ENCODE assay signal across 12 cellular contexts in the genomic region with DNA sequence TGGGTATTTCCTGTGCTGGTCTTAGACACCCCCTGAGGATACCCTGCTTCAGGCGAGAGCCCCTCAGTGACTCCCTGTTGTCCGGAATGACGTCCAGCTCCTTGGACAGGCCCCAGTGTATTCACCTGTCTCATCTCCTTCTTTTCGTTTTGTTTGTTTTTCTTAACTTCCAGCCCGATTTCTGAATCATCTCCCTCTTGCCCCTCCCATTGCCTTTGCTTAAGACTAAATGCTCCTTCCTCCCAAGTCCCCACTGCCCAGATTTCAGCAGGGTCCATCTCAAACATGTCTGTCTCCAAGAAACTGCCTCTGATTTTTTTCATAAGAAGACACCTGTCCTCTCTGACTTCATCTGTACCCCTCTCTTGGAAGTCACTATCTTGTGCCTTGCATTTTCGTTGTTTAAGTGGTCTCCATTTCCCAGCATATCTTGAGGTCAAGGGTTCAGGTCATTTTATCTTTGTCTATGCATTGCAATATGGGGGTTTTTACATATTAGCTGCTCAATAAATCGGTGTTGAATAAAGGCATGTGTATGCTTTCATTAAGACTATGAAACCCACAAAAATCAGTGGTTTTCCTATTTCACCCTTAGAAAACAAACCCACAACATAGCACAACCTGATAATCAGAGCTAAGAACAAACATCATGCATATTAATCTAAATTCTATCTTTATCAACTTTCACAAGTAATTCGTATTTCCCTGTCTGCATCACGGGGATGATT. TPM values are rescaled to one million over a fixed set of nuclear protein-coding genes. Genes with fewer than 3 reads are reported as not detected.
A peak's percentile ranks its signal among the peaks of the same experiment; 100 is the strongest.
DNase-seq lines count a peak whose midpoint lies in the region; ATAC-seq and TF ChIP-seq lines count a peak whose summit lies in the region.
"Had no signal": no experiment of that assay in that cellular context is flagged by ENCODE, and none has a peak within 500 bp of the region (broad histone marks: within the 10 kb centered on the region; RNA-seq: fewer than 3 reads in every experiment).

No MANE protein-coding gene starts in this region.

- H3K27ac ChIP-seq in spleen (no peak overlapping the region), adrenal gland (no peak overlapping the region)
- H3K27ac ChIP-seq: A549, neutrophil had no signal

- CTCF ChIA-PET in activated naive CD4-positive, alpha-beta T cell treated with anti-CD3 and anti-CD28 coated beads, Interleukin-2, amount 10 ng/mL, durations not matched to agents 7 days and 5 days (lab: Charles Lee), result interaction anchor here (1.4 kb wide), 1 partner anchor 13 kb away, joined by 4 read pairs; no protein-coding TSS in a partner anchor

- DNase-seq in activated naive CD4-positive, alpha-beta T cell treated with anti-CD3 and anti-CD28 coated beads, Interleukin-2, amount 10 ng/mL, durations not matched to agents 7 days and 5 days, result no peak
- DNase-seq in stimulated activated naive B cell treated with anti-CD40 and anti-IgM and Interleukin-4, amounts not matched to agents 10 μg/mL and 1 μg/mL and 100 μg/mL, for 72 hours, result no peak
- DNase-seq in GM19240 (ENCODE audit: insufficient read length, low spot score) (no peak), spleen (no peak), adrenal gland (no peak)
- DNase-seq: activated naive CD4-positive, alpha-beta T cell treated with Interleukin-2 at 50 U/mL for 16 hours; effector CD4-positive, alpha-beta T cell had no signal

- peak; percentile 45 for ATAC-seq in HG02798 (IDR thresholded peaks at IDR 0.05; ENCODE audit: poor library complexity, unreplicated experiment)
- ATAC-seq in stimulated activated naive B cell treated with anti-CD40 and anti-IgM and Interleukin-4, amounts not matched to agents 10 μg/mL and 1 μg/mL and 100 μg/mL, for 72 hours (replicated peaks), result peak; percentile 48 to 67
- ATAC-seq: A549 had no signal

- H3K36me3 ChIP-seq in Loucy (ENCODE audit: insufficient read depth, low read length), result no peaks in the 10 kb centered on the region
- H3K36me3 ChIP-seq in spleen, result no peaks in the 10 kb centered on the region
- no peaks in the 10 kb centered on the region for H3K36me3 ChIP-seq in adrenal gland (replicated peaks in 1 of 2)
- H3K36me3 ChIP-seq: neutrophil had no signal

- no peak overlapping the region for H3K9ac ChIP-seq in Loucy (ENCODE audit: low read depth, low read length, poor library complexity, severe bottlenecking)

- H3K27me3 Mint-ChIP-seq in activated naive CD4-positive, alpha-beta T cell treated with anti-CD3 and anti-CD28 coated beads, Interleukin-2, amount 50 U/mL, for 24 hours, result peaks cover 19% of the 10 kb centered on the region
- peaks cover 71% of the 10 kb centered on the region for H3K27me3 Mint-ChIP-seq in activated naive CD4-positive, alpha-beta T cell treated with anti-CD3 and anti-CD28 coated beads, Interleukin-2, amount 10 ng/mL, durations not matched to agents 7 days and 5 days
- H3K27me3 Mint-ChIP-seq in stimulated activated naive B cell treated with anti-CD40 and anti-IgM and Interleukin-4, amounts not matched to agents 10 μg/mL and 1 μg/mL and 100 μg/mL, for 72 hours, result peaks cover 46 to 59% of the 10 kb centered on the region in 2 donors

- H3K27ac Mint-ChIP-seq in activated naive CD4-positive, alpha-beta T cell treated with anti-CD3 and anti-CD28 coated beads, Interleukin-2, amount 50 U/mL, for 24 hours, result peak overlapping the region; percentile 7
- H3K27ac Mint-ChIP-seq in activated naive CD4-positive, alpha-beta T cell treated with anti-CD3 and anti-CD28 coated beads, Interleukin-2, amount 10 ng/mL, durations not matched to agents 7 days and 5 days, result no peak overlapping the region
- H3K27ac Mint-ChIP-seq in stimulated activated naive B cell treated with anti-CD40 and anti-IgM and Interleukin-4, amounts not matched to agents 10 μg/mL and 1 μg/mL and 100 μg/mL, for 72 hours, result no peak overlapping the region

- no peak for TF ChIP-seq POLR2A in spleen (IDR thresholded peaks at IDR 0.05)
- TF ChIP-seq POLR2A in adrenal gland (IDR thresholded peaks at IDR 0.05), result no peak

- H3K4me1 Mint-ChIP-seq in activated naive CD4-positive, alpha-beta T cell treated with anti-CD3 and anti-CD28 coated beads, Interleukin-2, amount 50 U/mL, for 24 hours, result peaks cover 21% of the 10 kb centered on the region
- peaks cover 17% of the 10 kb centered on the region for H3K4me1 Mint-ChIP-seq in activated naive CD4-positive, alpha-beta T cell treated with anti-CD3 and anti-CD28 coated beads, Interleukin-2, amount 10 ng/mL, durations not matched to agents 7 days and 5 days
- H3K4me1 Mint-ChIP-seq in stimulated activated naive B cell treated with anti-CD40 and anti-IgM and Interleukin-4, amounts not matched to agents 10 μg/mL and 1 μg/mL and 100 μg/mL, for 72 hours, result peaks cover 25 to 30% of the 10 kb centered on the region in 2 donors

- H3K9me3 ChIP-seq in Loucy (ENCODE audit: insufficient read depth, low read depth, low read length) (no peaks in the 10 kb centered on the region), spleen (no peaks in the 10 kb centered on the region), adrenal gland (replicated peaks in 1 of 3) (no peaks in the 10 kb centered on the region)
- H3K9me3 ChIP-seq: A549, neutrophil had no signal

- H3K4me2 ChIP-seq in Loucy (ENCODE audit: low read depth, low read length, poor library complexity, severe bottlenecking), result peak overlapping the region; percentile 22
- H3K4me2 ChIP-seq: A549 had no signal

- no peak overlapping the region for H3K4me3 ChIP-seq in Loucy (ENCODE audit: low read length, poor library complexity, severe bottlenecking)
- no peak overlapping the region for H3K4me3 ChIP-seq in spleen
- no peak overlapping the region for H3K4me3 ChIP-seq in adrenal gland
- H3K4me3 ChIP-seq: A549 had no signal

- H3K9me3 Mint-ChIP-seq in activated naive CD4-positive, alpha-beta T cell treated with anti-CD3 and anti-CD28 coated beads, Interleukin-2, amount 50 U/mL, for 24 hours, result no peaks in the 10 kb centered on the region
- no peaks in the 10 kb centered on the region for H3K9me3 Mint-ChIP-seq in activated naive CD4-positive, alpha-beta T cell treated with anti-CD3 and anti-CD28 coated beads, Interleukin-2, amount 10 ng/mL, durations not matched to agents 7 days and 5 days
- no peaks in the 10 kb centered on the region for H3K9me3 Mint-ChIP-seq in stimulated activated naive B cell treated with anti-CD40 and anti-IgM and Interleukin-4, amounts not matched to agents 10 μg/mL and 1 μg/mL and 100 μg/mL, for 72 hours

- H3K27me3 ChIP-seq in Loucy (ENCODE audit: insufficient read depth, low read length, poor library complexity, severe bottlenecking) (no peaks in the 10 kb centered on the region), spleen (replicated peaks in 1 of 7) (peaks cover 0 to 66% (median 0%) of the 10 kb centered on the region in 7 donors), adrenal gland (no peaks in the 10 kb centered on the region)
- H3K27me3 ChIP-seq: neutrophil had no signal

- H4K20me1 ChIP-seq in Loucy (ENCODE audit: insufficient read depth, low read length, poor library complexity, severe bottlenecking), result no peaks in the 10 kb centered on the region

- intact Hi-C loops in spleen (cut with DNase I; ENCODE audit: low total_unique reads) (no loop called here), adrenal gland (cut with DNase I) (no loop called here)

- H3F3A ChIP-seq in Loucy (ENCODE audit: low read depth), result no peaks in the 10 kb centered on the region

- 71 to 80% (median 73%) methylated on average over 9 of the region's 9 CpGs for WGBS in spleen, 5 donors
- 53 to 74% (median 68%) methylated on average over 9 of the region's 9 CpGs for WGBS in adrenal gland, 4 donors

- no peaks in the 10 kb centered on the region for H3K9me2 ChIP-seq in Loucy (replicated peaks; ENCODE audit: low read depth, low read length)

- no peaks in the 10 kb centered on the region for H3K79me2 ChIP-seq in Loucy (ENCODE audit: insufficient read depth, low read length)

- H3K4me1 ChIP-seq in Loucy (ENCODE audit: insufficient read depth, low read length, poor library complexity, severe bottlenecking) (no peaks in the 10 kb centered on the region), spleen (peaks cover 0 to 24% (median 13%) of the 10 kb centered on the region in 6 donors), adrenal gland (replicated peaks in 1 of 2) (no peaks in the 10 kb centered on the region)

- no peak overlapping the region for H2AFZ ChIP-seq in Loucy (ENCODE audit: low read length)

- TF ChIP-seq CTCF in Loucy (conservative IDR thresholded peaks at IDR 0.05; ENCODE audit: low read length) (no peak), spleen (IDR thresholded peaks at IDR 0.05 in 8 of 11, conservative IDR thresholded peaks at IDR 0.05 in 3 of 11) (no peak), adrenal gland (IDR thresholded peaks at IDR 0.05) (no peak)

- no peaks in the 10 kb centered on the region for H3K36me3 Mint-ChIP-seq in activated naive CD4-positive, alpha-beta T cell treated with anti-CD3 and anti-CD28 coated beads, Interleukin-2, amount 50 U/mL, for 24 hours
- H3K36me3 Mint-ChIP-seq in activated naive CD4-positive, alpha-beta T cell treated with anti-CD3 and anti-CD28 coated beads, Interleukin-2, amount 10 ng/mL, durations not matched to agents 7 days and 5 days, result no peaks in the 10 kb centered on the region
- H3K36me3 Mint-ChIP-seq in stimulated activated naive B cell treated with anti-CD40 and anti-IgM and Interleukin-4, amounts not matched to agents 10 μg/mL and 1 μg/mL and 100 μg/mL, for 72 hours, result peaks cover 0 to 14% of the 10 kb centered on the region in 2 donors

- peak overlapping the region; percentile 37 for H3K4me3 Mint-ChIP-seq in activated naive CD4-positive, alpha-beta T cell treated with anti-CD3 and anti-CD28 coated beads, Interleukin-2, amount 50 U/mL, for 24 hours
- no peak overlapping the region for H3K4me3 Mint-ChIP-seq in activated naive CD4-positive, alpha-beta T cell treated with anti-CD3 and anti-CD28 coated beads, Interleukin-2, amount 10 ng/mL, durations not matched to agents 7 days and 5 days
- peak overlapping the region; percentile 8 to 26 for H3K4me3 Mint-ChIP-seq in stimulated activated naive B cell treated with anti-CD40 and anti-IgM and Interleukin-4, amounts not matched to agents 10 μg/mL and 1 μg/mL and 100 μg/mL, for 72 hours

RNA-seq across cellular contexts. Expression of a gene that starts 58.4 kb away (rescaled TPM):
- total RNA-seq in spleen, result 100 to 1,000 TPM; 128 to 276 (median 155) TPM
- polyA plus RNA-seq in spleen, result 10 to 100 TPM; 18.4 to 33.4 (median 25.6) TPM
- 100 to 1,000 TPM in 1 of 8 donors, 10 to 100 TPM in 7; 32.6 to 100 (median 55.0) TPM for total RNA-seq in adrenal gland
- 10 to 100 TPM; 23.2 to 56.0 (median 25.5) TPM for polyA plus RNA-seq in adrenal gland
